In the genomic region with DNA sequence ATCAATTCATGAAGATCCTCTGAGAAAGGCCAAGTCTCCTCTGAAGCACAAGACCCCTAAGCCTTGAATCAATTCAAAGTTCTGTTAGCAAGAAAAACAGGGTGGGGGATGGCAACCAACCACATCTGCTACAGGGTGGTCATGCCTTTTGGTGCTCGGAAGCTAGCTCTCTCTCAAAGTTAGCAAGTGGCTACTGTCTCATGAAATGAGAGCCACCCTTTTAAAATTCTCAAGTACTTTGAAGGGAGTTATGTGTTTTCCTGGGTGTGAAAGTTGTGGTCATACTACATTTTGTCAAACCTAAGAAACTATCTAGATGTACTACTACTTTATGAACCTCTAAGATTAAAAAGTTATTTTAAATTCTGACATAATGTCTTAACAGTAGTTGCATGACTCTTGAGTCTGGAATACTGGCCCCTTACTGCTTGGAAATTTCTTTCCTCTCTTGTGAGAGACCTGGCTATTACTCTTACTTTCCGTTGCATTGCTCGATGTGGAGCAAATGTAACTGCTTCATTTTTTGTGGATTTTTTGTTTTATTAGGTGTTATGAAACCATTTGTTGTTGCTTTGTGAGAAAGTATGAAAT, we compare ENCODE assay signal across 2 cellular contexts.
TF ChIP-seq lines count a peak whose summit lies in the region.

No MANE protein-coding gene starts in this region.

TF ChIP-seq in endothelial cell of umbilical vein, 7 proteins besides CTCF, POLR2A, EP300 and RAD21:
- TF ChIP-seq JUN (IDR thresholded peaks at IDR 0.05; ENCODE audit: borderline replicate concordance, insufficient read depth, insufficient read length, low read depth) (no peak), FOS (IDR thresholded peaks at IDR 0.05; ENCODE audit: borderline replicate concordance, insufficient read depth, low read length) (no peak), POLR2AphosphoS5 (IDR thresholded peaks at IDR 0.05; ENCODE audit: insufficient read depth, low read depth, low read length) (no peak), EZH2 (IDR thresholded peaks at IDR 0.05; ENCODE audit: borderline replicate concordance, low read depth, low read length, severe bottlenecking) (no peak), GATA2 (IDR thresholded peaks at IDR 0.05; ENCODE audit: insufficient read depth, insufficient read length, low read depth, low read length) (no peak), MYC (IDR thresholded peaks at IDR 0.05; ENCODE audit: low read depth, low read length) (no peak)
- TF ChIP-seq, protein P1, sequence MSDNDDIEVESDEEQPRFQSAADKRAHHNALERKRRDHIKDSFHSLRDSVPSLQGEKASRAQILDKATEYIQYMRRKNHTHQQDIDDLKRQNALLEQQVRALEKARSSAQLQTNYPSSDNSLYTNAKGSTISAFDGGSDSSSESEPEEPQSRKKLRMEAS (IDR thresholded peaks at IDR 0.05; ENCODE audit: insufficient read depth, insufficient read length) = no peak
TF ChIP-seq in endothelial cell of umbilical vein: peak in this region for 0.

TF ChIP-seq in HEK293T, 16 proteins besides CTCF, POLR2A, EP300 and RAD21 (continued from another document):
- TF ChIP-seq, protein P2, sequence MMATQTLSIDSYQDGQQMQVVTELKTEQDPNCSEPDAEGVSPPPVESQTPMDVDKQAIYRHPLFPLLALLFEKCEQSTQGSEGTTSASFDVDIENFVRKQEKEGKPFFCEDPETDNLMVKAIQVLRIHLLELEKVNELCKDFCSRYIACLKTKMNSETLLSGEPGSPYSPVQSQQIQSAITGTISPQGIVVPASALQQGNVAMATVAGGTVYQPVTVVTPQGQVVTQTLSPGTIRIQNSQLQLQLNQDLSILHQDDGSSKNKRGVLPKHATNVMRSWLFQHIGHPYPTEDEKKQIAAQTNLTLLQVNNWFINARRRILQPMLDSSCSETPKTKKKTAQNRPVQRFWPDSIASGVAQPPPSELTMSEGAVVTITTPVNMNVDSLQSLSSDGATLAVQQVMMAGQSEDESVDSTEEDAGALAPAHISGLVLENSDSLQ (IDR thresholded peaks at IDR 0.05) = no peak
